1 cellular context compared by ENCODE assay signal in genomic region chr16:50464325-50465290, GRCh38.
TF ChIP-seq lines count a peak whose summit lies in the region.

No MANE protein-coding gene starts in this region.

TF ChIP-seq in HepG2, 621 proteins besides CTCF, POLR2A, EP300 and RAD21 (continued from another document):
- TF ChIP-seq, protein P1, sequence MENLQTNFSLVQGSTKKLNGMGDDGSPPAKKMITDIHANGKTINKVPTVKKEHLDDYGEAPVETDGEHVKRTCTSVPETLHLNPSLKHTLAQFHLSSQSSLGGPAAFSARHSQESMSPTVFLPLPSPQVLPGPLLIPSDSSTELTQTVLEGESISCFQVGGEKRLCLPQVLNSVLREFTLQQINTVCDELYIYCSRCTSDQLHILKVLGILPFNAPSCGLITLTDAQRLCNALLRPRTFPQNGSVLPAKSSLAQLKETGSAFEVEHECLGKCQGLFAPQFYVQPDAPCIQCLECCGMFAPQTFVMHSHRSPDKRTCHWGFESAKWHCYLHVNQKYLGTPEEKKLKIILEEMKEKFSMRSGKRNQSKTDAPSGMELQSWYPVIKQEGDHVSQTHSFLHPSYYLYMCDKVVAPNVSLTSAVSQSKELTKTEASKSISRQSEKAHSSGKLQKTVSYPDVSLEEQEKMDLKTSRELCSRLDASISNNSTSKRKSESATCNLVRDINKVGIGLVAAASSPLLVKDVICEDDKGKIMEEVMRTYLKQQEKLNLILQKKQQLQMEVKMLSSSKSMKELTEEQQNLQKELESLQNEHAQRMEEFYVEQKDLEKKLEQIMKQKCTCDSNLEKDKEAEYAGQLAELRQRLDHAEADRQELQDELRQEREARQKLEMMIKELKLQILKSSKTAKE (CRISPR knock-in tag; IDR thresholded peaks at IDR 0.05; ENCODE audit: borderline replicate concordance): no peak
